In the genomic region with DNA sequence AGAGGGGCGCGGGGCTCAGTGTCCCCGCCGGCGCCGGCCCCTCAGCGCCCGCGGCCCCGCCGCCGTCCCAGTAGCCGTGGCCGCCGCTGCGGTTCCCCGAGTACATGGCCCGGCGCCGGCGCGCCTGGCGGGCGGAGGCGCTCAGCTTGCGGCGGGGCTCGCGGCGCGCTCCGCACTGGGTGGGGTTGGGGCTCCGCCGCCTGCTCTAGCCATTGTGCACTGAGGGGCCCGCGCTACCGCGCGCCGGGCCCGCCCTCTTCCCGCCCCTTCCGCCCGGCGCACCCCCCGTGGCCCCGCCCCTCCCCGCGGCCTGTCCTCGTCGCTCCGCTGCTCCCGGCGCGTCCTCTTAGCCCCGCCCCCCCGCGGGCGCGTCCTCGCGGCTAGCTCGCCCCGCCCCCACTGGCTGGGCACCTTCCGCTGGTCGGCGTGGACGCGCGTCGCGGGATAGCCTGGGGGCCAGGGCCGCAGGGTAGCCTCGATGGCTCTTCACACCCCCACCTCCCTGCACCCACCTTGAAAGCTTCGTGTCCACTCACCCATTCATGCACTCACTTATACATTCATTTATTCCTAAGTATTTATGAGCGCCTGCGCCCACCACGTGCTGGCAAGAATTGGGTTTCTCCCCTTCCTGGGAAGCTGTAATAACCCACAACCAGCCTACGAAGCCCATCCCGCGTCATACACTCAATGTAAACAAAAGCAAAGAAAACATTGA, we compare ENCODE assay signal across 1 cellular context.
TF ChIP-seq lines count a peak whose summit lies in the region.

Gene CHML, minus strand, starts transcription at position 221 of the 718 bp plus-strand sequence. CDS start 4,603 bp downstream, outside the sequence.
Gene OPN3, minus strand, starts transcription at position 221 of the 718 bp plus-strand sequence. Its CDS starts 115 bp downstream, at position 106.

TF ChIP-seq in GM12878, 131 proteins besides CTCF, POLR2A, EP300 and RAD21 (continues in another document):
- TF ChIP-seq EED (IDR thresholded peaks at IDR 0.05; ENCODE audit: low read depth) = no peak
- no peak for TF ChIP-seq IRF3 (IDR thresholded peaks at IDR 0.05)
- TF ChIP-seq ATF3 (IDR thresholded peaks at IDR 0.05; ENCODE audit: borderline replicate concordance, extremely low read depth, low read depth, low read length) = no peak
- 0 out of 2 replicates have a peak, but pooled peaks have one; percentile 35 for TF ChIP-seq RUNX3 (IDR thresholded peaks at IDR 0.05; ENCODE audit: low read length)
- 0 out of 3 replicates have a peak, but pooled peaks of 1 of the 2 experiments have one; percentile 1 for TF ChIP-seq EGR1 (IDR thresholded peaks at IDR 0.05; ENCODE audit: borderline replicate concordance in 1 of 2, low read depth in 2 of 2, low read length in 2 of 2)
- no peak for TF ChIP-seq IRF5 (IDR thresholded peaks at IDR 0.05; ENCODE audit: borderline replicate concordance)
- TF ChIP-seq GATAD2B (conservative IDR thresholded peaks at IDR 0.05; ENCODE audit: low read depth) = peak; percentile 72; the same call in 1 of the 2 replicates
- no peak for TF ChIP-seq NR2F1 (conservative IDR thresholded peaks at IDR 0.05)
- peak; percentile 45 for TF ChIP-seq CREB1 (IDR thresholded peaks at IDR 0.05; ENCODE audit: low read depth)
- no peak for TF ChIP-seq FOS (IDR thresholded peaks at IDR 0.05; ENCODE audit: borderline replicate concordance, extremely low read depth, insufficient read length)
- no peak for TF ChIP-seq YBX1 (IDR thresholded peaks at IDR 0.05)
- TF ChIP-seq, protein P1, sequence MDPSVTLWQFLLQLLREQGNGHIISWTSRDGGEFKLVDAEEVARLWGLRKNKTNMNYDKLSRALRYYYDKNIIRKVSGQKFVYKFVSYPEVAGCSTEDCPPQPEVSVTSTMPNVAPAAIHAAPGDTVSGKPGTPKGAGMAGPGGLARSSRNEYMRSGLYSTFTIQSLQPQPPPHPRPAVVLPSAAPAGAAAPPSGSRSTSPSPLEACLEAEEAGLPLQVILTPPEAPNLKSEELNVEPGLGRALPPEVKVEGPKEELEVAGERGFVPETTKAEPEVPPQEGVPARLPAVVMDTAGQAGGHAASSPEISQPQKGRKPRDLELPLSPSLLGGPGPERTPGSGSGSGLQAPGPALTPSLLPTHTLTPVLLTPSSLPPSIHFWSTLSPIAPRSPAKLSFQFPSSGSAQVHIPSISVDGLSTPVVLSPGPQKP (IDR thresholded peaks at IDR 0.05; ENCODE audit: low read depth, low read length) = 0 out of 2 replicates have a peak, but pooled peaks have one; percentile 14
- peak; percentile 34; the same call in 1 of the 2 replicates for TF ChIP-seq RB1 (IDR thresholded peaks at IDR 0.05; ENCODE audit: borderline replicate concordance)
- TF ChIP-seq SMARCA5 (IDR thresholded peaks at IDR 0.05) = no peak
- TF ChIP-seq POLR2AphosphoS5 (IDR thresholded peaks at IDR 0.05; ENCODE audit: low read length) = peak; percentile 69; the same call in 1 of the 2 replicates
- no peak for TF ChIP-seq HCFC1 (IDR thresholded peaks at IDR 0.05; ENCODE audit: low read length)
- no peak for TF ChIP-seq E4F1 (IDR thresholded peaks at IDR 0.05; ENCODE audit: borderline replicate concordance, partially characterized antibody)
- TF ChIP-seq CHD2 (IDR thresholded peaks at IDR 0.05; ENCODE audit: borderline replicate concordance, low read depth, low read length) = 0 out of 2 replicates have a peak, but pooled peaks have one; percentile 30
- TF ChIP-seq PAX8 (IDR thresholded peaks at IDR 0.05) = no peak
- TF ChIP-seq BRCA1 (IDR thresholded peaks at IDR 0.05; ENCODE audit: low read depth, low read length) = no peak
- peak; percentile 64; the same call in 1 of the 2 replicates for TF ChIP-seq LARP7 (IDR thresholded peaks at IDR 0.05)
- peak; percentile 23 for TF ChIP-seq SP1 (IDR thresholded peaks at IDR 0.05; ENCODE audit: low read depth, low read length)
- no peak for TF ChIP-seq JUNB (IDR thresholded peaks at IDR 0.05)
- no peak for TF ChIP-seq MYB (IDR thresholded peaks at IDR 0.05; ENCODE audit: borderline replicate concordance, low read depth, low read length)
- no peak for TF ChIP-seq ESRRA (IDR thresholded peaks at IDR 0.05; ENCODE audit: low read length)
- TF ChIP-seq TAF1 (IDR thresholded peaks at IDR 0.05; ENCODE audit: borderline replicate concordance, low read depth, low read length) = peak; percentile 77; the same call in 1 of the 2 replicates
- TF ChIP-seq, protein P2, sequence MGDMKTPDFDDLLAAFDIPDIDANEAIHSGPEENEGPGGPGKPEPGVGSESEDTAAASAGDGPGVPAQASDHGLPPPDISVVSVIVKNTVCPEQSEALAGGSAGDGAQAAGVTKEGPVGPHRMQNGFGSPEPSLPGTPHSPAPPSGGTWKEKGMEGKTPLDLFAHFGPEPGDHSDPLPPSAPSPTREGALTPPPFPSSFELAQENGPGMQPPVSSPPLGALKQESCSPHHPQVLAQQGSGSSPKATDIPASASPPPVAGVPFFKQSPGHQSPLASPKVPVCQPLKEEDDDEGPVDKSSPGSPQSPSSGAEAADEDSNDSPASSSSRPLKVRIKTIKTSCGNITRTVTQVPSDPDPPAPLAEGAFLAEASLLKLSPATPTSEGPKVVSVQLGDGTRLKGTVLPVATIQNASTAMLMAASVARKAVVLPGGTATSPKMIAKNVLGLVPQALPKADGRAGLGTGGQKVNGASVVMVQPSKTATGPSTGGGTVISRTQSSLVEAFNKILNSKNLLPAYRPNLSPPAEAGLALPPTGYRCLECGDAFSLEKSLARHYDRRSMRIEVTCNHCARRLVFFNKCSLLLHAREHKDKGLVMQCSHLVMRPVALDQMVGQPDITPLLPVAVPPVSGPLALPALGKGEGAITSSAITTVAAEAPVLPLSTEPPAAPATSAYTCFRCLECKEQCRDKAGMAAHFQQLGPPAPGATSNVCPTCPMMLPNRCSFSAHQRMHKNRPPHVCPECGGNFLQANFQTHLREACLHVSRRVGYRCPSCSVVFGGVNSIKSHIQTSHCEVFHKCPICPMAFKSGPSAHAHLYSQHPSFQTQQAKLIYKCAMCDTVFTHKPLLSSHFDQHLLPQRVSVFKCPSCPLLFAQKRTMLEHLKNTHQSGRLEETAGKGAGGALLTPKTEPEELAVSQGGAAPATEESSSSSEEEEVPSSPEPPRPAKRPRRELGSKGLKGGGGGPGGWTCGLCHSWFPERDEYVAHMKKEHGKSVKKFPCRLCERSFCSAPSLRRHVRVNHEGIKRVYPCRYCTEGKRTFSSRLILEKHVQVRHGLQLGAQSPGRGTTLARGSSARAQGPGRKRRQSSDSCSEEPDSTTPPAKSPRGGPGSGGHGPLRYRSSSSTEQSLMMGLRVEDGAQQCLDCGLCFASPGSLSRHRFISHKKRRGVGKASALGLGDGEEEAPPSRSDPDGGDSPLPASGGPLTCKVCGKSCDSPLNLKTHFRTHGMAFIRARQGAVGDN (IDR thresholded peaks at IDR 0.05) = no peak
- TF ChIP-seq STAT1 (conservative IDR thresholded peaks at IDR 0.05) = no peak
- no peak for TF ChIP-seq SREBF2 (IDR thresholded peaks at IDR 0.05; ENCODE audit: low read length)
- 0 out of 2 replicates have a peak, but pooled peaks have one; percentile 36 for TF ChIP-seq ZNF24 (IDR thresholded peaks at IDR 0.05)
- TF ChIP-seq ZBED1 (IDR thresholded peaks at IDR 0.05; ENCODE audit: borderline replicate concordance) = no peak
- TF ChIP-seq CEBPB (IDR thresholded peaks at IDR 0.05; ENCODE audit: borderline replicate concordance in 1 of 2, low read depth in 2 of 2, low read length in 2 of 2) = no peak
- no peak for TF ChIP-seq TCF7 (IDR thresholded peaks at IDR 0.05; ENCODE audit: borderline replicate concordance)
- TF ChIP-seq ATF7 (IDR thresholded peaks at IDR 0.05; ENCODE audit: low read depth) = no peak
- TF ChIP-seq, protein P3, sequence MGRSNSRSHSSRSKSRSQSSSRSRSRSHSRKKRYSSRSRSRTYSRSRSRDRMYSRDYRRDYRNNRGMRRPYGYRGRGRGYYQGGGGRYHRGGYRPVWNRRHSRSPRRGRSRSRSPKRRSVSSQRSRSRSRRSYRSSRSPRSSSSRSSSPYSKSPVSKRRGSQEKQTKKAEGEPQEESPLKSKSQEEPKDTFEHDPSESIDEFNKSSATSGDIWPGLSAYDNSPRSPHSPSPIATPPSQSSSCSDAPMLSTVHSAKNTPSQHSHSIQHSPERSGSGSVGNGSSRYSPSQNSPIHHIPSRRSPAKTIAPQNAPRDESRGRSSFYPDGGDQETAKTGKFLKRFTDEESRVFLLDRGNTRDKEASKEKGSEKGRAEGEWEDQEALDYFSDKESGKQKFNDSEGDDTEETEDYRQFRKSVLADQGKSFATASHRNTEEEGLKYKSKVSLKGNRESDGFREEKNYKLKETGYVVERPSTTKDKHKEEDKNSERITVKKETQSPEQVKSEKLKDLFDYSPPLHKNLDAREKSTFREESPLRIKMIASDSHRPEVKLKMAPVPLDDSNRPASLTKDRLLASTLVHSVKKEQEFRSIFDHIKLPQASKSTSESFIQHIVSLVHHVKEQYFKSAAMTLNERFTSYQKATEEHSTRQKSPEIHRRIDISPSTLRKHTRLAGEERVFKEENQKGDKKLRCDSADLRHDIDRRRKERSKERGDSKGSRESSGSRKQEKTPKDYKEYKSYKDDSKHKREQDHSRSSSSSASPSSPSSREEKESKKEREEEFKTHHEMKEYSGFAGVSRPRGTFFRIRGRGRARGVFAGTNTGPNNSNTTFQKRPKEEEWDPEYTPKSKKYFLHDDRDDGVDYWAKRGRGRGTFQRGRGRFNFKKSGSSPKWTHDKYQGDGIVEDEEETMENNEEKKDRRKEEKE (IDR thresholded peaks at IDR 0.05) = no peak
- peak in 1 of 2 experiments; percentile 45; a peak in 1 of 4 replicates for TF ChIP-seq BHLHE40 (IDR thresholded peaks at IDR 0.05; ENCODE audit: borderline replicate concordance in 1 of 2, low read depth in 2 of 2, low read length in 1 of 2)
- no peak for TF ChIP-seq ZNF207 (IDR thresholded peaks at IDR 0.05; ENCODE audit: borderline replicate concordance)
- no peak for TF ChIP-seq ZNF274 (IDR thresholded peaks at IDR 0.05; ENCODE audit: insufficient read depth, insufficient read length)
- TF ChIP-seq ATF2 (IDR thresholded peaks at IDR 0.05; ENCODE audit: low read length) = no peak
- peak; percentile 63; the same call in 1 of the 2 replicates for TF ChIP-seq BACH1 (IDR thresholded peaks at IDR 0.05; ENCODE audit: borderline replicate concordance)
